In the genomic region with DNA sequence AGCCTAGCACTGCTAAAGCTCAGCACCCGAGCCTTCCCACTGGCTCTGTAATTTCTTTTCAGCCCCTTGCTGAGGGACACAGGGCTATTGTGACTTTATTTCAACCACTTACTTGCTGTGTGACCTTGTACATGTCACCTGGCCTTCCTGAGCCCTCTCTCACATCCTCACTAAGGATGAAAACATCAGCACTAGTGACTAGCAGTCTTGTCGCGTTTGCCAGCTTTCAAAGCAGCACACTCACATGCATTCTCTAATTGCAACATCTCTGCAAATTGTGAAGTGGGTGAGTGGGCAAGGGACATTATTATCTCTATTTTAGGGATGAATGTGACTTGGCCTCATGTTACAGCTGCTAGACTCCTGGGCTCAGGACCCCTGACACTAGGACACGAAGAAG, we compare ENCODE assay signal across 3 cellular contexts.
TF ChIP-seq lines count a peak whose summit lies in the region.

No MANE protein-coding gene starts in this region.

TF ChIP-seq in SK-N-SH, 30 proteins besides CTCF, POLR2A, EP300 and RAD21:
- no peak for TF ChIP-seq FOXM1 (IDR thresholded peaks at IDR 0.05; ENCODE audit: low read depth)
- TF ChIP-seq SIN3A (IDR thresholded peaks at IDR 0.05; ENCODE audit: borderline replicate concordance, low read depth, low read length): no peak
- no peak for TF ChIP-seq EZH2phosphoT487 (IDR thresholded peaks at IDR 0.05; ENCODE audit: borderline replicate concordance, low read depth)
- TF ChIP-seq RFX5 (IDR thresholded peaks at IDR 0.05; ENCODE audit: low read length): no peak
- TF ChIP-seq CHD2 (IDR thresholded peaks at IDR 0.05; ENCODE audit: low read length, partially characterized antibody): no peak

TF ChIP-seq in SK-N-SH treated with all-trans-retinoic acid at 6 μM for 48 hours, 23 proteins besides CTCF, POLR2A, EP300 and RAD21:
- no peak for TF ChIP-seq RARB (CRISPR knock-in tag; IDR thresholded peaks at IDR 0.05)
- TF ChIP-seq ZFP30 (CRISPR knock-in tag; IDR thresholded peaks at IDR 0.05): no peak
- TF ChIP-seq ISL1 (CRISPR knock-in tag; IDR thresholded peaks at IDR 0.05): no peak
- TF ChIP-seq ESRRG (CRISPR knock-in tag; IDR thresholded peaks at IDR 0.05): no peak
- no peak for TF ChIP-seq GLIS3 (CRISPR knock-in tag; IDR thresholded peaks at IDR 0.05)
- TF ChIP-seq ZC3H10 (CRISPR knock-in tag; IDR thresholded peaks at IDR 0.05): no peak
- TF ChIP-seq ZNF8 (CRISPR knock-in tag; IDR thresholded peaks at IDR 0.05): no peak
- no peak for TF ChIP-seq ZNF565 (CRISPR knock-in tag; conservative IDR thresholded peaks at IDR 0.05; ENCODE audit: low read depth)
- no peak for TF ChIP-seq BACH2 (CRISPR knock-in tag; IDR thresholded peaks at IDR 0.05; ENCODE audit: borderline replicate concordance)
- no peak for TF ChIP-seq SNAI2 (CRISPR knock-in tag; IDR thresholded peaks at IDR 0.05)
- TF ChIP-seq TCF4 (CRISPR knock-in tag; IDR thresholded peaks at IDR 0.05; ENCODE audit: borderline replicate concordance): no peak
- no peak for TF ChIP-seq TSHZ2 (CRISPR knock-in tag; IDR thresholded peaks at IDR 0.05)
- no peak for TF ChIP-seq ZNF70 (CRISPR knock-in tag; IDR thresholded peaks at IDR 0.05)
- no peak for TF ChIP-seq TOX (CRISPR knock-in tag; IDR thresholded peaks at IDR 0.05; ENCODE audit: borderline replicate concordance)
- TF ChIP-seq ZFP3 (CRISPR knock-in tag; IDR thresholded peaks at IDR 0.05): no peak
- TF ChIP-seq ARNTL (CRISPR knock-in tag; IDR thresholded peaks at IDR 0.05; ENCODE audit: borderline replicate concordance, low read depth): no peak
- no peak for TF ChIP-seq OSR1 (CRISPR knock-in tag; IDR thresholded peaks at IDR 0.05)

TF ChIP-seq in IMR-90, 13 proteins besides CTCF, POLR2A, EP300 and RAD21:
- TF ChIP-seq, protein P1, sequence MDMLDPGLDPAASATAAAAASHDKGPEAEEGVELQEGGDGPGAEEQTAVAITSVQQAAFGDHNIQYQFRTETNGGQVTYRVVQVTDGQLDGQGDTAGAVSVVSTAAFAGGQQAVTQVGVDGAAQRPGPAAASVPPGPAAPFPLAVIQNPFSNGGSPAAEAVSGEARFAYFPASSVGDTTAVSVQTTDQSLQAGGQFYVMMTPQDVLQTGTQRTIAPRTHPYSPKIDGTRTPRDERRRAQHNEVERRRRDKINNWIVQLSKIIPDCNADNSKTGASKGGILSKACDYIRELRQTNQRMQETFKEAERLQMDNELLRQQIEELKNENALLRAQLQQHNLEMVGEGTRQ (IDR thresholded peaks at IDR 0.05; ENCODE audit: low read depth, low read length): no peak
- TF ChIP-seq MAFK (IDR thresholded peaks at IDR 0.05; ENCODE audit: low read depth, low read length): no peak
- no peak for TF ChIP-seq BHLHE40 (IDR thresholded peaks at IDR 0.05; ENCODE audit: low read depth, low read length)
- TF ChIP-seq MAZ (IDR thresholded peaks at IDR 0.05; ENCODE audit: borderline replicate concordance, low read depth, low read length): no peak
- no peak for TF ChIP-seq ELK1 (IDR thresholded peaks at IDR 0.05; ENCODE audit: borderline replicate concordance, low read depth, low read length)
- peak; percentile 48 for TF ChIP-seq CEBPB (IDR thresholded peaks at IDR 0.05; ENCODE audit: low read depth, low read length)
- TF ChIP-seq NFE2L2 (IDR thresholded peaks at IDR 0.05; ENCODE audit: low read depth, low read length): no peak
- no peak for TF ChIP-seq RCOR1 (IDR thresholded peaks at IDR 0.05; ENCODE audit: insufficient replicate concordance, low read length)
